24 cellular contexts compared by ENCODE assay signal in the genomic region with DNA sequence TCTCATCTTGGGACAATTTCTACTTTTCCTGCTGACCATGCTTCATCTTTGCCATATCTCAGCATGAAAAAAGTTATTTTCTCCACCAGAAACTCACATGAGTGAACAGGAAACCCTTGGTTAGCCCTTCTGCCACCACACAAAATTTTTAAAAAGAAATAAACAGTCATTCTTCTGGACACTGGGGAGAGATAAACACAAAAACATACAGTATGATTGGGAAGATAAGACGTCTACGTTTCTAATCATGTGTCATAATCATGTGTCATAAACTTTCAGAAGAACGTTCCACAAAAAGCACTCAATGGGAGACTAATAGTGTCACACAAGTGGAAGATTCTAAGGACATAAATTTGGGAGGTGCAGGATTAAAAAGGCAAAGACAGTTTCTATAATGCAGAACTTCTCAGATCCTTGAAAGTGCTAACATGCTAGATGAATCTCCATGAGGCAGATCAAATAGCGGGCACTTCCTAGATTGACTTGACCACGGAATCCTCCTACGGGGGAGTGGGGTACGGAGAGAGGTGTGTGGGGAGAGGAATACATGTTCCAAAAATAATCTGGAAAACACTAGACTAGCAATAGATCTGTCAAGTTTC.
"Had no signal": no experiment of that assay in that cellular context is flagged by ENCODE, and none has a peak within 500 bp of the region (broad histone marks: within the 10 kb centered on the region; RNA-seq: fewer than 3 reads in every experiment).

No MANE protein-coding gene starts in this region.

- ATAC-seq: left lobe of liver; lower lobe of right lung; right lobe of liver; stimulated activated naive B cell treated with anti-CD40 and anti-IgM and Interleukin-4, amounts not matched to agents 10 μg/mL and 1 μg/mL and 100 μg/mL, for 72 hours had no signal

- H3K4me2 ChIP-seq: neural progenitor cell had no signal

- H3K27me3 ChIP-seq: adrenal gland, ascending aorta, neural progenitor cell, right lobe of liver had no signal

- H3K27ac Mint-ChIP-seq: activated naive CD8-positive, alpha-beta T cell; activated T-cell treated with anti-CD3 and anti-CD28 coated beads, Interleukin-2, amount 50 U/mL, for 24 hours; activated T-helper 2 cell treated with anti-CD3 and anti-CD28 coated beads, Interferon-gamma antibody, Interleukin-2, Interleukin-4, amounts not matched to agents 10 μg/mL and 5 μg/mL and 100 μg/mL, durations not matched to agents 14 hours and 24 hours and 36 hours; neural progenitor cell; stimulated activated naive B cell treated with anti-CD40 and anti-IgM and Interleukin-4, amounts not matched to agents 10 μg/mL and 1 μg/mL and 100 μg/mL, for 72 hours; type B pancreatic cell had no signal

- H3K9ac ChIP-seq: neural progenitor cell had no signal

- DNase-seq: activated CD4-positive, alpha-beta T cell treated with anti-CD3 and anti-CD28 coated beads, Interleukin-2, amount 50 U/mL, for 4 hours; activated CD8-positive, alpha-beta memory T cell treated with anti-CD3 and anti-CD28 coated beads for 24 hours; activated CD8-positive, alpha-beta memory T cell treated with anti-CD3 and anti-CD28 coated beads, Interleukin-2, amount 50 U/mL, for 4 hours; activated naive CD4-positive, alpha-beta T cell; activated T-cell treated with anti-CD3 and anti-CD28 coated beads, Interleukin-2, amount 50 U/mL, for 24 hours; adrenal gland; central memory CD4-positive, alpha-beta T cell; effector memory CD4-positive, alpha-beta T cell; lower lobe of right lung; naive B cell; posterior cingulate gyrus; right lobe of liver; stimulated activated CD4-positive, alpha-beta T cell treated with anti-CD3 and anti-CD28 coated beads, Interleukin-2, amount 100 ng/mL, for 48 hours; stimulated activated CD8-positive, alpha-beta memory T cell treated with anti-CD3 and anti-CD28 coated beads, Interleukin-4, amount 100 ng/mL, for 48 hours; stimulated activated naive B cell treated with anti-CD40 and anti-IgM and Interleukin-4, amounts not matched to agents 10 μg/mL and 1 μg/mL and 100 μg/mL, for 72 hours; T-helper 1 cell had no signal

- H3K4me1 ChIP-seq: neural progenitor cell, right lobe of liver had no signal

- H3K36me3 Mint-ChIP-seq: activated naive CD8-positive, alpha-beta T cell; naive B cell; neural progenitor cell; stimulated activated naive B cell treated with anti-CD40 and anti-IgM and Interleukin-4, amounts not matched to agents 10 μg/mL and 1 μg/mL and 100 μg/mL, for 72 hours; type B pancreatic cell had no signal

- H3K4me3 Mint-ChIP-seq: activated naive CD8-positive, alpha-beta T cell; activated T-cell treated with anti-CD3 and anti-CD28 coated beads, Interleukin-2, amount 50 U/mL, for 24 hours; naive B cell; neural progenitor cell; stimulated activated naive B cell treated with anti-CD40 and anti-IgM and Interleukin-4, amounts not matched to agents 10 μg/mL and 1 μg/mL and 100 μg/mL, for 72 hours; type B pancreatic cell had no signal

- H3K36me3 ChIP-seq: adrenal gland, ascending aorta, esophagus muscularis mucosa, lower lobe of right lung, neural progenitor cell, right lobe of liver, thoracic aorta had no signal

- H3K9me3 Mint-ChIP-seq: activated T-cell treated with anti-CD3 and anti-CD28 coated beads, Interleukin-2, amount 50 U/mL, for 24 hours; activated T-helper 2 cell treated with anti-CD3 and anti-CD28 coated beads, Interferon-gamma antibody, Interleukin-2, Interleukin-4, amounts not matched to agents 10 μg/mL and 5 μg/mL and 100 μg/mL, durations not matched to agents 14 hours and 24 hours and 36 hours; naive B cell; neural progenitor cell; stimulated activated naive B cell treated with anti-CD40 and anti-IgM and Interleukin-4, amounts not matched to agents 10 μg/mL and 1 μg/mL and 100 μg/mL, for 72 hours; type B pancreatic cell had no signal

- H3K9me3 ChIP-seq: adrenal gland, ascending aorta, esophagus muscularis mucosa, lower lobe of right lung, right lobe of liver, thoracic aorta had no signal

- H3K4me3 ChIP-seq: adrenal gland, ascending aorta, esophagus muscularis mucosa, lower lobe of right lung, neural progenitor cell, right lobe of liver, thoracic aorta had no signal

- H2AFZ ChIP-seq: neural progenitor cell had no signal

- H3K4me1 Mint-ChIP-seq: naive B cell; neural progenitor cell; stimulated activated naive B cell treated with anti-CD40 and anti-IgM and Interleukin-4, amounts not matched to agents 10 μg/mL and 1 μg/mL and 100 μg/mL, for 72 hours had no signal

- H3K27ac ChIP-seq: adrenal gland, ascending aorta, esophagus muscularis mucosa, lower lobe of right lung, neural progenitor cell, right lobe of liver, thoracic aorta had no signal
